Comparison of ENCODE assay signal across 1 cellular context in genomic region chr21:29080454-29080930, GRCh38.
TF ChIP-seq lines count a peak whose summit lies in the region.

No MANE protein-coding gene starts in this region.

TF ChIP-seq in HEK293, 187 proteins besides CTCF, POLR2A, EP300 and RAD21 (continued from another document and continues in another):
- TF ChIP-seq PRDM2 (tag by site-specific recombination; IDR thresholded peaks at IDR 0.05; ENCODE audit: borderline replicate concordance) (no peak), MZF1 (tag by site-specific recombination; IDR thresholded peaks at IDR 0.05; ENCODE audit: borderline replicate concordance) (no peak), SP3 (tag by site-specific recombination; IDR thresholded peaks at IDR 0.05) (no peak), ZXDB (tag by site-specific recombination; IDR thresholded peaks at IDR 0.05) (0 out of 2 replicates have a peak, but pooled peaks have one; percentile 21), ZFP69B (tag by site-specific recombination; IDR thresholded peaks at IDR 0.05) (no peak), PRDM1 (tag by site-specific recombination; IDR thresholded peaks at IDR 0.05) (no peak), ZNF2 (tag by site-specific recombination; IDR thresholded peaks at IDR 0.05) (no peak), ZBTB7A (tag by site-specific recombination; IDR thresholded peaks at IDR 0.05; ENCODE audit: low read depth) (no peak), ZNF302 (tag by site-specific recombination; IDR thresholded peaks at IDR 0.05; ENCODE audit: low read depth) (no peak), ZSCAN18 (tag by site-specific recombination; IDR thresholded peaks at IDR 0.05) (no peak), ZNF791 (tag by site-specific recombination; IDR thresholded peaks at IDR 0.05) (no peak), ZNF624 (tag by site-specific recombination; IDR thresholded peaks at IDR 0.05) (no peak), GLIS2 (tag by site-specific recombination; IDR thresholded peaks at IDR 0.05) (no peak), SETDB1 (IDR thresholded peaks at IDR 0.05; ENCODE audit: insufficient read length, low read length) (no peak), ZFP41 (tag by site-specific recombination; IDR thresholded peaks at IDR 0.05; ENCODE audit: borderline replicate concordance) (no peak), ZNF654 (tag by site-specific recombination; IDR thresholded peaks at IDR 0.05; ENCODE audit: low read depth) (no peak), ZNF112 (tag by site-specific recombination; IDR thresholded peaks at IDR 0.05) (no peak), ZNF623 (tag by site-specific recombination; IDR thresholded peaks at IDR 0.05) (no peak), ZNF221 (tag by site-specific recombination; IDR thresholded peaks at IDR 0.05; ENCODE audit: borderline replicate concordance) (no peak), ZNF37A (tag by site-specific recombination; IDR thresholded peaks at IDR 0.05) (no peak), ZNF580 (tag by site-specific recombination; IDR thresholded peaks at IDR 0.05) (no peak), KLF17 (tag by site-specific recombination; IDR thresholded peaks at IDR 0.05) (no peak), ZNF513 (tag by site-specific recombination; IDR thresholded peaks at IDR 0.05) (no peak), ZBTB11 (tag by site-specific recombination; conservative IDR thresholded peaks at IDR 0.05; ENCODE audit: low read depth) (0 out of 2 replicates have a peak, but pooled peaks have one; percentile 25), PATZ1 (tag by site-specific recombination; IDR thresholded peaks at IDR 0.05) (peak; percentile 76), ZNF274 (IDR thresholded peaks at IDR 0.05; ENCODE audit: low read length) (no peak), ZNF274 (tag by site-specific recombination; IDR thresholded peaks at IDR 0.05; ENCODE audit: borderline replicate concordance) (no peak), ZNF19 (tag by site-specific recombination; IDR thresholded peaks at IDR 0.05; ENCODE audit: low read depth) (no peak), ZBTB44 (tag by site-specific recombination; IDR thresholded peaks at IDR 0.05) (no peak), ZNF24 (tag by site-specific recombination; IDR thresholded peaks at IDR 0.05) (no peak), ZNF174 (tag by site-specific recombination; IDR thresholded peaks at IDR 0.05) (no peak), ZFP3 (tag by site-specific recombination; IDR thresholded peaks at IDR 0.05; ENCODE audit: low read depth) (no peak), ZNF398 (tag by site-specific recombination; IDR thresholded peaks at IDR 0.05) (no peak; the same call in 1 of the 2 replicates), ZBTB20 (tag by site-specific recombination; IDR thresholded peaks at IDR 0.05) (peak; percentile 39; the same call in 1 of the 2 replicates), ZNF239 (tag by site-specific recombination; IDR thresholded peaks at IDR 0.05) (no peak), ZNF48 (tag by site-specific recombination; IDR thresholded peaks at IDR 0.05) (no peak), ZNF223 (tag by site-specific recombination; IDR thresholded peaks at IDR 0.05) (no peak), ZNF311 (tag by site-specific recombination; IDR thresholded peaks at IDR 0.05; ENCODE audit: borderline replicate concordance) (no peak), ZNF529 (tag by site-specific recombination; IDR thresholded peaks at IDR 0.05; ENCODE audit: insufficient replicate concordance) (no peak), ZNF629 (tag by site-specific recombination; IDR thresholded peaks at IDR 0.05) (peak; percentile 89), ZSCAN4 (tag by site-specific recombination; IDR thresholded peaks at IDR 0.05) (0 out of 2 replicates have a peak, but pooled peaks have one; percentile 9)
